Comparison of ENCODE assay signal across 22 cellular contexts in genomic region chr7:155780884-155781283, GRCh38. TPM values are rescaled to one million over a fixed set of nuclear protein-coding genes. Genes with fewer than 3 reads are reported as not detected.
"Had no signal": no experiment of that assay in that cellular context is flagged by ENCODE, and none has a peak within 500 bp of the region (broad histone marks: within the 10 kb centered on the region; RNA-seq: fewer than 3 reads in every experiment).

No MANE protein-coding gene starts in this region.

- H3K27ac ChIP-seq: adrenal gland had no signal

- H3K9me3 Mint-ChIP-seq: activated naive CD4-positive, alpha-beta T cell treated with anti-CD3 and anti-CD28 coated beads for 36 hours; activated T-cell treated with anti-CD3 and anti-CD28 coated beads, Interleukin-2, amount 50 U/mL, for 4 hours; T-helper 1 cell treated with Interleukin-12 subunit alpha and Interleukin-12 subunit beta and Interleukin-4 antibody, amounts not matched to agents 30 μg/mL and 1 μg/mL, for 36 hours had no signal

- DNase-seq: activated CD4-positive, alpha-beta T cell treated with anti-CD3 and anti-CD28 coated beads for 48 hours; activated CD4-positive, alpha-beta T cell treated with anti-CD3 and anti-CD28 coated beads, Interleukin-2, amount 50 U/mL, for 4 hours; activated CD4-positive, CD25-positive, alpha-beta regulatory T cell treated with anti-CD3 and anti-CD28 coated beads, Interleukin-2, amount 50 U/mL, for 72 hours; activated CD8-positive, alpha-beta T cell treated with anti-CD3 and anti-CD28 coated beads, Interleukin-2, amount 10 ng/mL, durations not matched to agents 7 days and 5 days; activated effector memory CD4-positive, alpha-beta T cell treated with anti-CD3 and anti-CD28 coated beads, Interleukin-2, amount 50 U/mL, for 16 hours; activated naive CD4-positive, alpha-beta T cell treated with anti-CD3 and anti-CD28 coated beads for 36 hours; activated T-cell treated with anti-CD3 and anti-CD28 coated beads, Interleukin-2, amount 50 U/mL, for 4 hours; anterior cingulate cortex; Kasumi-1; KBM-7; NCI-H1048; NCI-H146; NCI-H1930; NCI-H2107; NCI-H446; NCI-H524; PC-3; SHP77 had no signal

- H3K27ac Mint-ChIP-seq: activated CD8-positive, alpha-beta T cell treated with anti-CD3 and anti-CD28 coated beads, Interleukin-2, amount 10 ng/mL, durations not matched to agents 7 days and 5 days; activated naive CD4-positive, alpha-beta T cell treated with anti-CD3 and anti-CD28 coated beads for 36 hours; activated naive CD8-positive, alpha-beta T cell; T-helper 1 cell treated with Interleukin-12 subunit alpha and Interleukin-12 subunit beta and Interleukin-4 antibody, amounts not matched to agents 30 μg/mL and 1 μg/mL, for 36 hours had no signal

- ATAC-seq: activated CD8-positive, alpha-beta T cell treated with anti-CD3 and anti-CD28 coated beads, Interleukin-2, amount 10 ng/mL, durations not matched to agents 7 days and 5 days; activated T-cell treated with anti-CD3 and anti-CD28 coated beads, Interleukin-2, amount 50 U/mL, for 4 hours; PC-3 had no signal

- H3K4me3 ChIP-seq: adrenal gland had no signal

- H3K4me1 ChIP-seq: adrenal gland had no signal

- H3K9me3 ChIP-seq: adrenal gland had no signal

- H3K27me3 ChIP-seq: adrenal gland had no signal

- H3K4me3 Mint-ChIP-seq: activated CD8-positive, alpha-beta T cell treated with anti-CD3 and anti-CD28 coated beads, Interleukin-2, amount 10 ng/mL, durations not matched to agents 7 days and 5 days; activated naive CD4-positive, alpha-beta T cell treated with anti-CD3 and anti-CD28 coated beads for 36 hours; activated naive CD8-positive, alpha-beta T cell; activated T-cell treated with anti-CD3 and anti-CD28 coated beads, Interleukin-2, amount 50 U/mL, for 4 hours; T-helper 1 cell treated with Interleukin-12 subunit alpha and Interleukin-12 subunit beta and Interleukin-4 antibody, amounts not matched to agents 30 μg/mL and 1 μg/mL, for 36 hours had no signal

RNA-seq across cellular contexts. Expression of gene SHH, which starts 31.4 kb away (rescaled TPM):
- total RNA-seq: activated naive CD4-positive, alpha-beta T cell treated with anti-CD3 and anti-CD28 coated beads for 36 hours; cardiac septum had no signal
